ENCODE assay signal across 2 cellular contexts in genomic region chr2:38691994-38692393, GRCh38.
TF ChIP-seq lines count a peak whose summit lies in the region.

No MANE protein-coding gene starts in this region.

TF ChIP-seq in HCT116, 20 proteins besides CTCF, POLR2A, EP300 and RAD21:
- no peak for TF ChIP-seq SRF (IDR thresholded peaks at IDR 0.05; ENCODE audit: low read depth)
- no peak for TF ChIP-seq FOSL1 (IDR thresholded peaks at IDR 0.05; ENCODE audit: low read depth)
- no peak for TF ChIP-seq YY1 (IDR thresholded peaks at IDR 0.05; ENCODE audit: extremely low read depth, insufficient replicate concordance, low read depth, low read length)
- TF ChIP-seq EGR1 (IDR thresholded peaks at IDR 0.05; ENCODE audit: low read depth): no peak
- no peak for TF ChIP-seq ZNF274 (IDR thresholded peaks at IDR 0.05; ENCODE audit: low read depth, low read length)
- no peak for TF ChIP-seq SIN3A (IDR thresholded peaks at IDR 0.05; ENCODE audit: low read depth)
- no peak for TF ChIP-seq ATF3 (IDR thresholded peaks at IDR 0.05)

TF ChIP-seq in GM12891, 5 proteins besides CTCF, POLR2A, EP300 and RAD21:
- no peak for TF ChIP-seq POLR2AphosphoS5 (IDR thresholded peaks at IDR 0.05; ENCODE audit: low read depth, low read length)
- TF ChIP-seq SPI1 (IDR thresholded peaks at IDR 0.05; ENCODE audit: low read depth, low read length): no peak
- no peak for TF ChIP-seq TAF1 (IDR thresholded peaks at IDR 0.05; ENCODE audit: low read depth, low read length)
- no peak for TF ChIP-seq PAX5 (IDR thresholded peaks at IDR 0.05; ENCODE audit: insufficient read depth, low read length, severe bottlenecking)
- TF ChIP-seq POU2F2 (IDR thresholded peaks at IDR 0.05; ENCODE audit: low read depth, low read length): no peak
